7 cellular contexts compared by ENCODE assay signal in genomic region chr16:33009468-33009867, GRCh38.
DNase-seq lines count a peak whose midpoint lies in the region; ATAC-seq and TF ChIP-seq lines count a peak whose summit lies in the region.
"Not testable (repeated sequence)": the region's sequence is repeated elsewhere in the genome, so short reads cannot be mapped to it uniquely, and the experiment has no call there.

No MANE protein-coding gene starts in this region.

- H3K4me3 Mint-ChIP-seq in activated B cell treated with CpG ODN at 0.5 μM for 24 hours; activated CD8-positive, alpha-beta memory T cell treated with anti-CD3 and anti-CD28 coated beads, Interleukin-2, amount 10 ng/mL, durations not matched to agents 7 days and 5 days: not testable (repeated sequence)

- H3K27ac Mint-ChIP-seq in activated B cell treated with CpG ODN at 0.5 μM for 24 hours; activated CD8-positive, alpha-beta memory T cell treated with anti-CD3 and anti-CD28 coated beads, Interleukin-2, amount 10 ng/mL, durations not matched to agents 7 days and 5 days: not testable (repeated sequence)

- H3K9me3 Mint-ChIP-seq in activated B cell treated with CpG ODN at 0.5 μM for 24 hours; activated CD8-positive, alpha-beta memory T cell treated with anti-CD3 and anti-CD28 coated beads, Interleukin-2, amount 10 ng/mL, durations not matched to agents 7 days and 5 days (ENCODE audit: low read depth): not testable (repeated sequence)

- peak; percentile 25 for DNase-seq in activated B cell treated with CpG ODN at 0.5 μM for 24 hours
- peak; percentile 43 for DNase-seq in activated CD8-positive, alpha-beta memory T cell treated with anti-CD3 and anti-CD28 coated beads, Interleukin-2, amount 10 ng/mL, durations not matched to agents 7 days and 5 days
- DNase-seq in activated naive CD4-positive, alpha-beta T cell treated with anti-CD3 and anti-CD28 coated beads, Interleukin-2, amount 50 U/mL, for 16 hours, result peak; percentile 23
- DNase-seq in left cardiac atrium, result peak; percentile 21
- peak; percentile 60 for DNase-seq in posterior vena cava (ENCODE audit: low spot score)
- DNase-seq in stimulated activated CD4-positive, alpha-beta T cell treated with anti-CD3 and anti-CD28 coated beads, TNF-alpha, amount 100 ng/mL, for 48 hours (ENCODE audit: low read depth in 3 of 3), result peak; percentile 12 to 36 (median 13)

- not testable (repeated sequence) for H3K36me3 Mint-ChIP-seq in activated B cell treated with CpG ODN at 0.5 μM for 24 hours (ENCODE audit: low read depth); activated CD8-positive, alpha-beta memory T cell treated with anti-CD3 and anti-CD28 coated beads, Interleukin-2, amount 10 ng/mL, durations not matched to agents 7 days and 5 days

- H3K27me3 Mint-ChIP-seq in activated B cell treated with CpG ODN at 0.5 μM for 24 hours; activated CD8-positive, alpha-beta memory T cell treated with anti-CD3 and anti-CD28 coated beads, Interleukin-2, amount 10 ng/mL, durations not matched to agents 7 days and 5 days: not testable (repeated sequence)

- POLR2A ChIA-PET in activated B cell treated with CpG ODN at 0.5 μM for 24 hours (lab: Charles Lee), result not testable (repeated sequence)

- ATAC-seq in GM21576 (IDR thresholded peaks at IDR 0.05; ENCODE audit: unreplicated experiment), result peak; percentile 59
- ATAC-seq in activated B cell treated with CpG ODN at 0.5 μM for 24 hours (ENCODE audit: low read depth); activated CD8-positive, alpha-beta memory T cell treated with anti-CD3 and anti-CD28 coated beads, Interleukin-2, amount 10 ng/mL, durations not matched to agents 7 days and 5 days; left cardiac atrium: not testable (repeated sequence)

- not testable (repeated sequence) for H3K4me1 Mint-ChIP-seq in activated B cell treated with CpG ODN at 0.5 μM for 24 hours; activated CD8-positive, alpha-beta memory T cell treated with anti-CD3 and anti-CD28 coated beads, Interleukin-2, amount 10 ng/mL, durations not matched to agents 7 days and 5 days

- intact Hi-C loops in activated B cell treated with CpG ODN at 0.5 μM for 24 hours (cut with micrococcal nuclease); left cardiac atrium (cut with DNase I); posterior vena cava (cut with DNase I): not testable (repeated sequence)

- TF ChIP-seq CTCF in activated B cell treated with CpG ODN at 0.5 μM for 24 hours (IDR thresholded peaks at IDR 0.05), result not testable (repeated sequence)

- CTCF ChIA-PET in activated B cell treated with CpG ODN at 0.5 μM for 24 hours (lab: Charles Lee); activated CD8-positive, alpha-beta memory T cell treated with anti-CD3 and anti-CD28 coated beads, Interleukin-2, amount 10 ng/mL, durations not matched to agents 7 days and 5 days (lab: Charles Lee): not testable (repeated sequence)
